ENCODE assay signal across 23 cellular contexts in the genomic region with DNA sequence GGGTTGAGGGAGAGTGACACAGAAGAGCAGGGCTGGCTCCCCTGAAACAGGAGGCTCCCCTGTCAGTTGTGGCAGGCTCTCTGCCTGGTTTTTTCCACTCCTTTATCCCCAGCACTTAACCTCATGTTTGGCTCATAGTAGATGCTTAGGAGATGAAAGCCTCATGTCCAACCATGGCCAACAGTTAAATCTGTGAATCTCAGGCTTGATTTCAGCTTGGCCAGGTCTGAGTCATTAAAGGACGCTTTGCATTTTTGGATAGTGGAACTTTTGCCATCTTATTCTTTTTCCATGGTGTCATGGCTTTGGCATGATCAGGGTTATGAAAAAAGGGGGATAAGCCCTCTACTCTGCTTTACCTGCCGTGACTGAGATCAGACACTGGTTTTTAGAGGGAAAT.
DNase-seq lines count a peak whose midpoint lies in the region; ATAC-seq, FAIRE-seq and TF ChIP-seq lines count a peak whose summit lies in the region.
"Had no signal": no experiment of that assay in that cellular context is flagged by ENCODE, and none has a peak within 500 bp of the region (broad histone marks: within the 10 kb centered on the region; RNA-seq: fewer than 3 reads in every experiment).

No MANE protein-coding gene starts in this region.

- H3K4me3 ChIP-seq in sigmoid colon = no peak overlapping the region
- H3K4me3 ChIP-seq: K562, skin epidermis had no signal

- no peaks in the 10 kb centered on the region for H3K36me3 ChIP-seq in sigmoid colon

- H3K9me3 ChIP-seq in sigmoid colon = peaks cover 0 to 3% (median 0%) of the 10 kb centered on the region in 4 donors

- DNase-seq in EH (ENCODE audit: low read depth) (peak; percentile 74), RPMI7951 (ENCODE audit: low read depth) (peak; percentile 54), fibroblast of peridontal ligament (ENCODE audit: extremely low read depth) (peak; percentile 53), sigmoid colon (peak; percentile 40), germinal center (ENCODE audit: low spot score) (no peak), urothelium cell line (ENCODE audit: low spot score) (no peak)
- DNase-seq in activated naive CD8-positive, alpha-beta T cell treated with anti-CD3 and anti-CD28 coated beads, Interleukin-2, amount 50 U/mL, for 24 hours = no peak
- no peak for DNase-seq in stimulated activated CD4-positive, alpha-beta T cell treated with anti-CD3 and anti-CD28 coated beads, Interleukin-2, amount 100 ng/mL, for 48 hours
- DNase-seq: activated CD4-positive, alpha-beta T cell treated with anti-CD3 and anti-CD28 coated beads for 1 hour; CD4-positive, alpha-beta T cell; cerebellar nuclear complex; DMS53; effector CD4-positive, alpha-beta T cell; kidney; MV-4-11; NCI-H1930; posterior cingulate gyrus; stimulated activated CD4-positive, alpha-beta T cell treated with anti-CD3 and anti-CD28 coated beads, Interleukin-4, amount 100 ng/mL, for 1 hour; SW 1271 had no signal

- H3K4me1 ChIP-seq in sigmoid colon = peaks cover 0 to 90% (median 82%) of the 10 kb centered on the region in 4 donors

- H3K27me3 ChIP-seq in sigmoid colon = no peaks in the 10 kb centered on the region

- FAIRE-seq in urothelium cell line (lab: Jason Lieb, UNC) = no peak
- FAIRE-seq: K562, kidney had no signal

- 89 to 96% methylated on average over 2 of the region's 2 CpGs for WGBS in sigmoid colon, 2 donors

- peaks cover 8% of the 10 kb centered on the region for H3K27me3 Mint-ChIP-seq in activated naive CD8-positive, alpha-beta T cell treated with anti-CD3 and anti-CD28 coated beads, Interleukin-2, amount 50 U/mL, for 24 hours

- H3K4me1 Mint-ChIP-seq in activated naive CD8-positive, alpha-beta T cell treated with anti-CD3 and anti-CD28 coated beads, Interleukin-2, amount 50 U/mL, for 24 hours = no peaks in the 10 kb centered on the region

- H3K9me3 Mint-ChIP-seq in activated naive CD8-positive, alpha-beta T cell treated with anti-CD3 and anti-CD28 coated beads, Interleukin-2, amount 50 U/mL, for 24 hours = peaks cover 31% of the 10 kb centered on the region

- no peak overlapping the region for H3K4me3 Mint-ChIP-seq in activated naive CD8-positive, alpha-beta T cell treated with anti-CD3 and anti-CD28 coated beads, Interleukin-2, amount 50 U/mL, for 24 hours
- H3K4me3 Mint-ChIP-seq: activated T-helper 1 cell treated with anti-CD3 and anti-CD28 coated beads, Interleukin-12 subunit alpha, Interleukin-12 subunit beta, Interleukin-2, Interleukin-4 antibody, amounts not matched to agents 30 ng/mL and 10 ng/mL and 1 ng/mL, durations not matched to agents 14 hours and 24 hours and 36 hours; CD4-positive, alpha-beta T cell had no signal

- TF ChIP-seq CTCF in sigmoid colon (IDR thresholded peaks at IDR 0.05) = no peak

- intact Hi-C loops in sigmoid colon (cut with DNase I) = loop anchor here (10.0 kb wide), 1 partner anchor 195 kb away; no protein-coding TSS in a partner anchor

- no peak for TF ChIP-seq POLR2A in sigmoid colon (IDR thresholded peaks at IDR 0.05)

- H3K36me3 Mint-ChIP-seq in activated naive CD8-positive, alpha-beta T cell treated with anti-CD3 and anti-CD28 coated beads, Interleukin-2, amount 50 U/mL, for 24 hours (ENCODE audit: low read depth) = no peaks in the 10 kb centered on the region

- no peak for ATAC-seq in activated naive CD8-positive, alpha-beta T cell treated with anti-CD3 and anti-CD28 coated beads, Interleukin-2, amount 50 U/mL, for 24 hours
- ATAC-seq: esophagus mucosa, K562 had no signal

- peak overlapping the region; percentile 23 to 84 (median 67) for H3K27ac ChIP-seq in sigmoid colon
- H3K27ac ChIP-seq: skin epidermis had no signal

- no peak overlapping the region for H3K27ac Mint-ChIP-seq in activated naive CD8-positive, alpha-beta T cell treated with anti-CD3 and anti-CD28 coated beads, Interleukin-2, amount 50 U/mL, for 24 hours
- H3K27ac Mint-ChIP-seq: activated T-helper 1 cell treated with anti-CD3 and anti-CD28 coated beads, Interleukin-12 subunit alpha, Interleukin-12 subunit beta, Interleukin-2, Interleukin-4 antibody, amounts not matched to agents 30 ng/mL and 10 ng/mL and 1 ng/mL, durations not matched to agents 14 hours and 24 hours and 36 hours; CD4-positive, alpha-beta T cell had no signal

- TF ChIP-seq EP300 in sigmoid colon (IDR thresholded peaks at IDR 0.05) = no peak

Comparison
In these comparisons a context has a peak if more than half of its experiments do, and no peak if none do; other contexts are left out.
1. DNase-seq: peak in EH (single experiment), RPMI7951 (single experiment), fibroblast of peridontal ligament (single experiment) and sigmoid colon (single experiment); none in activated naive CD8-positive, alpha-beta T cell treated with anti-CD3 and anti-CD28 coated beads, Interleukin-2, amount 50 U/mL, for 24 hours (single experiment), stimulated activated CD4-positive, alpha-beta T cell treated with anti-CD3 and anti-CD28 coated beads, Interleukin-2, amount 100 ng/mL, for 48 hours (0 of 2), germinal center (single experiment) and urothelium cell line (single experiment).